Comparison of ENCODE assay signal across 8 cellular contexts in the genomic region with DNA sequence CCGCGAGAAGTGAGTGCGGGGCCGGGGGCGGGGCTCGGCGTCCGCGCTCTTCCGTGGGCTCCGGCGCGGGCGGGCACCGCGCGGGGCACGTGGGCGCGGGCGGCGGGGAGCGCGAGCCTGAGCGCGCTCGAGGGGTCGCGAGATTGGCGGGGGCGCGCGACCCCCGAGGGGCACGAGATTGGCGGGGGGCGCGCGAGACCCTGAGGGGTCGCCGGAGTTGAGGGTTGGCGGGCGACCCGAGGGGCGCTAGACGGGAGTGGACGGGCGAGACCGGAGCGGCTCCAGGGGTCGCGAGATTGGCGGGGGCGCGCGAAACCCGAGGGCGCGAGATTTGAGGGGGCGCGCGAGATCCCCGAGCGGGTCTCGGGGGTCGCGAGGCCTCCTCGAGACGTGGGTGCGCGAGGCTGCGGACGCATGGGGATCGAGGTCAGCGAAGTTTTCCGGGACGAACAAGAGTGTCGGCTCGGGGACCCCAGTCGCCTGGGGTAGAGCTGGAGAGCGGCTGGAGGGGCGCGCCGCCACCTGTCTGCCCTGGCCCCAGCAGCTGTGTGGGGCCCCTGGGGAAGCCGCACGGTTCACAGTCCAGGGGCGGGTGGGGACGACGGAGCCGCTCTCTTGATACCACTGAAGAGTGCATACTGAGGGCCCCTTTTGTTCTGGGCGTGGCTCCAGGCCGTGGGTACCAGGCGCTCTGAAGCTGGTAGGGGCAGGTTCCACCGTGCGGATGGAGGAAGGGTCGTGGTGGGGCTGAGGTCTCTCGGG.
DNase-seq lines count a peak whose midpoint lies in the region; ATAC-seq lines count a peak whose summit lies in the region.

No MANE protein-coding gene starts in this region.

- peaks cover 75% of the 10 kb centered on the region for H3K4me1 Mint-ChIP-seq in activated naive CD8-positive, alpha-beta T cell treated with anti-CD3 and anti-CD28 coated beads, Interleukin-2, amount 50 U/mL, for 24 hours
- peaks cover 53 to 74% of the 10 kb centered on the region in 2 donors for H3K4me1 Mint-ChIP-seq in stimulated activated naive B cell treated with anti-CD40 and anti-IgM and Interleukin-4, amounts not matched to agents 10 μg/mL and 1 μg/mL and 100 μg/mL, for 72 hours

- peak overlapping the region; percentile 92 for H3K4me3 Mint-ChIP-seq in activated naive CD8-positive, alpha-beta T cell treated with anti-CD3 and anti-CD28 coated beads, Interleukin-2, amount 50 U/mL, for 24 hours
- H3K4me3 Mint-ChIP-seq in stimulated activated naive B cell treated with anti-CD40 and anti-IgM and Interleukin-4, amounts not matched to agents 10 μg/mL and 1 μg/mL and 100 μg/mL, for 72 hours = peak overlapping the region; percentile 74 to 86

- peak; percentile 28 for ATAC-seq in activated naive CD8-positive, alpha-beta T cell treated with anti-CD3 and anti-CD28 coated beads, Interleukin-2, amount 50 U/mL, for 24 hours
- peak; percentile 37 to 39 for ATAC-seq in stimulated activated naive B cell treated with anti-CD40 and anti-IgM and Interleukin-4, amounts not matched to agents 10 μg/mL and 1 μg/mL and 100 μg/mL, for 72 hours (replicated peaks)
- no peak for ATAC-seq in HG03354 (IDR thresholded peaks at IDR 0.05; ENCODE audit: poor library complexity, severe bottlenecking, unreplicated experiment)

- H3K9me3 Mint-ChIP-seq in activated naive CD8-positive, alpha-beta T cell treated with anti-CD3 and anti-CD28 coated beads, Interleukin-2, amount 50 U/mL, for 24 hours = no peaks in the 10 kb centered on the region
- no peaks in the 10 kb centered on the region for H3K9me3 Mint-ChIP-seq in stimulated activated naive B cell treated with anti-CD40 and anti-IgM and Interleukin-4, amounts not matched to agents 10 μg/mL and 1 μg/mL and 100 μg/mL, for 72 hours

- H3K27ac Mint-ChIP-seq in activated naive CD8-positive, alpha-beta T cell treated with anti-CD3 and anti-CD28 coated beads, Interleukin-2, amount 50 U/mL, for 24 hours = peak overlapping the region; percentile 78
- peak overlapping the region; percentile 65 for H3K27ac Mint-ChIP-seq in stimulated activated naive B cell treated with anti-CD40 and anti-IgM and Interleukin-4, amounts not matched to agents 10 μg/mL and 1 μg/mL and 100 μg/mL, for 72 hours

- peaks cover 25% of the 10 kb centered on the region for H3K27me3 Mint-ChIP-seq in activated naive CD8-positive, alpha-beta T cell treated with anti-CD3 and anti-CD28 coated beads, Interleukin-2, amount 50 U/mL, for 24 hours
- peaks cover 34 to 47% of the 10 kb centered on the region in 2 donors for H3K27me3 Mint-ChIP-seq in stimulated activated naive B cell treated with anti-CD40 and anti-IgM and Interleukin-4, amounts not matched to agents 10 μg/mL and 1 μg/mL and 100 μg/mL, for 72 hours

- DNase-seq in activated T-cell treated with anti-CD3 and anti-CD28 coated beads, Interleukin-2, amount 50 U/mL, for 1 hour = peak; percentile 57
- DNase-seq in activated T-cell treated with anti-CD3 and anti-CD28 coated beads for 4 hours (no peak), NCI-H2171 (lab: John Stamatoyannopoulos, UW) (peak; percentile 51), iPS-NIHi11 (ENCODE audit: low spot score) (peak; percentile 42), hippocampal formation (lab: John Stamatoyannopoulos, UW) (no peak)
- DNase-seq in activated naive CD8-positive, alpha-beta T cell treated with anti-CD3 and anti-CD28 coated beads, Interleukin-2, amount 50 U/mL, for 24 hours = peak; percentile 53
- no peak for DNase-seq in stimulated activated naive B cell treated with anti-CD40 and anti-IgM and Interleukin-4, amounts not matched to agents 10 μg/mL and 1 μg/mL and 100 μg/mL, for 72 hours

- peaks cover 6% of the 10 kb centered on the region for H3K36me3 Mint-ChIP-seq in activated naive CD8-positive, alpha-beta T cell treated with anti-CD3 and anti-CD28 coated beads, Interleukin-2, amount 50 U/mL, for 24 hours (ENCODE audit: low read depth)
- H3K36me3 Mint-ChIP-seq in stimulated activated naive B cell treated with anti-CD40 and anti-IgM and Interleukin-4, amounts not matched to agents 10 μg/mL and 1 μg/mL and 100 μg/mL, for 72 hours = no peaks in the 10 kb centered on the region

Comparison
In these comparisons a context has a peak if more than half of its experiments do, and no peak if none do; other contexts are left out.
1. DNase-seq: peak in activated T-cell treated with anti-CD3 and anti-CD28 coated beads, Interleukin-2, amount 50 U/mL, for 1 hour (single experiment), NCI-H2171 (single experiment), activated naive CD8-positive, alpha-beta T cell treated with anti-CD3 and anti-CD28 coated beads, Interleukin-2, amount 50 U/mL, for 24 hours (single experiment) and iPS-NIHi11 (single experiment); none in activated T-cell treated with anti-CD3 and anti-CD28 coated beads for 4 hours (single experiment), stimulated activated naive B cell treated with anti-CD40 and anti-IgM and Interleukin-4, amounts not matched to agents 10 μg/mL and 1 μg/mL and 100 μg/mL, for 72 hours (single experiment) and hippocampal formation (0 of 2).